15 cellular contexts compared by ENCODE assay signal in genomic region chr5:64164166-64164565, GRCh38. TPM values are rescaled to one million over a fixed set of nuclear protein-coding genes. Genes with fewer than 3 reads are reported as not detected.
"Had no signal": no experiment of that assay in that cellular context is flagged by ENCODE, and none has a peak within 500 bp of the region (broad histone marks: within the 10 kb centered on the region; RNA-seq: fewer than 3 reads in every experiment).

No MANE protein-coding gene starts in this region.

- H3K9me3 ChIP-seq: colonic mucosa, ovary, stomach, tibial nerve had no signal

- H3K36me3 Mint-ChIP-seq: T-cell had no signal

- H3K27ac ChIP-seq: colonic mucosa, ovary, stomach, tibial nerve, VCaP had no signal

- H3K4me3 ChIP-seq: colonic mucosa, tibial nerve had no signal

- ATAC-seq: left cardiac atrium; natural killer cell treated with Interleukin-12 subunit alpha and Interleukin-12 subunit beta and Interleukin-15 and Interleukin-18, amount 100 ng/mL, for 72 hours; T-cell had no signal

- H3K36me3 ChIP-seq: colonic mucosa, ovary, stomach, tibial nerve had no signal

- H3K4me3 Mint-ChIP-seq: activated CD4-positive, alpha-beta memory T cell treated with anti-CD3 and anti-CD28 coated beads, Interleukin-2, amount 10 ng/mL, durations not matched to agents 7 days and 5 days; natural killer cell treated with Interleukin-12 subunit alpha and Interleukin-12 subunit beta and Interleukin-15 and Interleukin-18, amount 100 ng/mL, for 72 hours; T-cell had no signal

- H3K9me3 Mint-ChIP-seq: activated CD4-positive, alpha-beta memory T cell treated with anti-CD3 and anti-CD28 coated beads, Interleukin-2, amount 10 ng/mL, durations not matched to agents 7 days and 5 days had no signal

- H3K4me1 ChIP-seq: colonic mucosa had no signal

- DNase-seq: activated CD4-positive, alpha-beta memory T cell treated with anti-CD3 and anti-CD28 coated beads, Interleukin-2, amount 10 ng/mL, durations not matched to agents 7 days and 5 days; activated CD8-positive, alpha-beta memory T cell treated with anti-CD3 and anti-CD28 coated beads, Interleukin-2, amount 50 U/mL, for 4 hours; caudate nucleus; colonic mucosa; effector CD4-positive, alpha-beta T cell; left cardiac atrium; mammary epithelial cell; ovary; retina; small intestine; stomach; T-cell had no signal

- FAIRE-seq: small intestine had no signal

- H3K27me3 ChIP-seq: ovary had no signal

- H3K27ac Mint-ChIP-seq: activated CD4-positive, alpha-beta memory T cell treated with anti-CD3 and anti-CD28 coated beads, Interleukin-2, amount 10 ng/mL, durations not matched to agents 7 days and 5 days; natural killer cell treated with Interleukin-12 subunit alpha and Interleukin-12 subunit beta and Interleukin-15 and Interleukin-18, amount 100 ng/mL, for 72 hours; T-cell had no signal

RNA-seq across cellular contexts. Expression of gene RNF180, which starts 1.5 kb away (rescaled TPM):
- total RNA-seq: activated CD4-positive, alpha-beta memory T cell treated with anti-CD3 and anti-CD28 coated beads, Interleukin-2, amount 10 ng/mL, durations not matched to agents 7 days and 5 days; natural killer cell treated with Interleukin-12 subunit alpha and Interleukin-12 subunit beta and Interleukin-15 and Interleukin-18, amount 100 ng/mL, for 72 hours; T-cell had no signal
